8 cellular contexts compared by ENCODE assay signal in genomic region chr5:34522599-34523381, GRCh38.
A peak's percentile ranks its signal among the peaks of the same experiment; 100 is the strongest.
DNase-seq lines count a peak whose midpoint lies in the region; ATAC-seq and TF ChIP-seq lines count a peak whose summit lies in the region.

No MANE protein-coding gene starts in this region.

- H3K4me3 ChIP-seq in dorsolateral prefrontal cortex: no peak overlapping the region

- DNase-seq in NCI-H460 (ENCODE audit: extremely low read depth, low read depth): peak; percentile 76
- DNase-seq in activated CD4-positive, alpha-beta T cell treated with anti-CD3 and anti-CD28 coated beads for 4 hours: peak; percentile 46 to 54
- peak in 9 of 10 donors; percentile 68 to 83 (median 73) for DNase-seq in dorsolateral prefrontal cortex
- peak; percentile 91 to 94 for DNase-seq in lung microvascular endothelial cell (ENCODE audit: low read depth in 2 of 2)
- DNase-seq in stimulated activated CD8-positive, alpha-beta memory T cell treated with anti-CD3 and anti-CD28 coated beads, Interleukin-7, amount 100 ng/mL, for 4 hours (ENCODE audit: low read depth in 2 of 2): peak; percentile 8 to 22

- ATAC-seq in GM19043 (IDR thresholded peaks at IDR 0.05; ENCODE audit: low read depth, unreplicated experiment): peak; percentile 84
- peak; percentile 98 for ATAC-seq in HG03378 (IDR thresholded peaks at IDR 0.05; ENCODE audit: unreplicated experiment)

- H3K27me3 ChIP-seq in dorsolateral prefrontal cortex: peaks cover 0 to 4% (median 0%) of the 10 kb centered on the region in 45 donors

- H3K27ac ChIP-seq in C4-2B (no peak overlapping the region), dorsolateral prefrontal cortex (peak overlapping the region in 10 of 59 donors; percentile 8 to 61 (median 40))

- intact Hi-C loops in dorsolateral prefrontal cortex (cut with DNase I): loop anchor here (1.0 to 5.0 kb wide), 4 partner anchors 35 to 376 kb away; no protein-coding TSS in a partner anchor

- TF ChIP-seq CTCF in C4-2B (conservative IDR thresholded peaks at IDR 0.05) (peak; percentile 85), dorsolateral prefrontal cortex (IDR thresholded peaks at IDR 0.05 in 54 of 56, conservative IDR thresholded peaks at IDR 0.05 in 2 of 56; ENCODE audit: low read depth in 1 of 56, partially characterized antibody in 56 of 56) (peak; percentile 73 to 93 (median 84))

Comparison
In these comparisons a context has a peak if more than half of its experiments do, and no peak if none do; other contexts are left out.
1. DNase-seq: peak in every context shown above with its lines; median percentile 92 in lung microvascular endothelial cell; 76 in NCI-H460; 73 in dorsolateral prefrontal cortex; 50 in activated CD4-positive, alpha-beta T cell treated with anti-CD3 and anti-CD28 coated beads for 4 hours; 15 in stimulated activated CD8-positive, alpha-beta memory T cell treated with anti-CD3 and anti-CD28 coated beads, Interleukin-7, amount 100 ng/mL, for 4 hours.